In the genomic region with DNA sequence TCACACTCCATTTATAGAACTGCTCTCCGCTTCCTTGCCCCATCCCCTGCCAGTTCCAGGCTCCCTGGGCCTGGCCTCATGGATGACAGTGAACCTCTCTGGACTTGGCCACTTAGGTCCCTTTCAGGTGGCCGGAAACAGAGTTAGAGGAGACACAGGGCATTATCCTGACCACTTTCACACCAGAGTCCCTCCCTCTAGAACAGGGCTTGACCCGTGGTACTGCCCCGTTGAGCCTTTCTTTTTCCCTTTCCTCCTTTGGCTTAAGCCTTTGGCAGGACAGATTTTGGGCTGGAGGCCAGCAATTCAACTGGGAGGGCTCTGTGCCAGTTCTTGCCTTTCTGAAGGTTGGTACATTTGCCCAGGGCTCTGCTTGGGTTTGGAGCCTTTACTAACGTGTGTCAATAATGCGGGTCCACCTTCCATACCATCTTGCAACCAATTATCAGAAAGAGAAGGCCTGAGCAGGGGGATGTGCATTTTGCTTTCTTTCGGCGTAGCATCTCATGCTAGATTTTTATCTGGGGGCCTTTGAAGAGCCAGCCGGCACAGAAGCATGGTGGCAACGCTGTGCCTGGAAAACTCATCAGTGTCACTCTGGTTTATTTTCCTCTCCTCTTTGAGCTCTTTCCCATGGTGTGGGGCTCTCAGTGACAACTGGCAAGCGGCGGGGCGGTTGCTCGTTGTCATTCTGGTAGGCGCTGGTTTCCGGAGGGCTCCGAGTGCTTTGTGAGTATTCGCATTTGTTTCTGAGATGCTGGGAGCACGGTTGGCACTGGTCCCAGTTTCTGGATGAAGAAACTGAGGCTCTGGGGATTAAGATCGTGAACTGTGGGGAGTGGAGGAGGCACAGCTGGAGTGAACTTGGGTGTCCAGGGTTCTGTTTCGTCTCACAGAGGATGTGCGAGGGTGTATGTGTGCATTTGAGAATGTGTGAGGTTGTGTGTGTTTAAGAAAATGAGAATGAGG, we compare ENCODE assay signal across 8 cellular contexts. TPM values are rescaled to one million over a fixed set of nuclear protein-coding genes. Genes with fewer than 3 reads are reported as not detected.
DNase-seq lines count a peak whose midpoint lies in the region; ATAC-seq and TF ChIP-seq lines count a peak whose summit lies in the region.

No MANE protein-coding gene starts in this region.

- no peaks in the 10 kb centered on the region for H3K9me3 Mint-ChIP-seq in activated T-cell treated with anti-CD3 and anti-CD28 coated beads, Interleukin-2, amount 50 U/mL, for 72 hours
- no peaks in the 10 kb centered on the region for H3K9me3 Mint-ChIP-seq in central memory CD8-positive, alpha-beta T cell
- H3K9me3 Mint-ChIP-seq in type B pancreatic cell = no peaks in the 10 kb centered on the region

- H3K4me1 ChIP-seq in lung (ENCODE audit: control insufficient read depth in 2 of 2, insufficient read depth in 2 of 2, low read length in 2 of 2) = peaks cover 12 to 48% of the 10 kb centered on the region in 2 donors

- no peak for DNase-seq in activated T-cell treated with anti-CD3 and anti-CD28 coated beads, Interleukin-2, amount 50 U/mL, for 72 hours
- DNase-seq in activated T-cell treated with anti-CD3 and anti-CD28 coated beads for 4 hours (no peak), lung (ENCODE audit: low spot score) (peak; percentile 86), type B pancreatic cell (ENCODE audit: extremely low spot score, unreplicated experiment) (no peak), T-helper 9 cell (no peak)
- DNase-seq in central memory CD8-positive, alpha-beta T cell (ENCODE audit: low spot score in 2 of 2) = no peak
- no peak for DNase-seq in stimulated activated CD4-positive, alpha-beta T cell treated with anti-CD3 and anti-CD28 coated beads, Interleukin-1b, Interleukin-23, amount 100 ng/mL, for 48 hours

- H3K4me3 Mint-ChIP-seq in activated T-cell treated with anti-CD3 and anti-CD28 coated beads, Interleukin-2, amount 50 U/mL, for 72 hours = peak overlapping the region; percentile 10 to 46
- H3K4me3 Mint-ChIP-seq in central memory CD8-positive, alpha-beta T cell = no peak overlapping the region
- peak overlapping the region; percentile 77 for H3K4me3 Mint-ChIP-seq in type B pancreatic cell

- no peak for TF ChIP-seq CTCF in lung (IDR thresholded peaks at IDR 0.05; ENCODE audit: control extremely low read depth, extremely low read depth)
- no peak for TF ChIP-seq CTCF in type B pancreatic cell (conservative IDR thresholded peaks at IDR 0.05)

- peaks cover 3 to 25% of the 10 kb centered on the region in 2 donors for H3K36me3 Mint-ChIP-seq in activated T-cell treated with anti-CD3 and anti-CD28 coated beads, Interleukin-2, amount 50 U/mL, for 72 hours (ENCODE audit: insufficient read depth in 2 of 2)
- peaks cover 10% of the 10 kb centered on the region for H3K36me3 Mint-ChIP-seq in central memory CD8-positive, alpha-beta T cell (ENCODE audit: insufficient read depth)
- peaks cover 13% of the 10 kb centered on the region for H3K36me3 Mint-ChIP-seq in type B pancreatic cell

- H3K9me3 ChIP-seq in lung (ENCODE audit: control insufficient read depth in 2 of 2, insufficient read depth in 1 of 2, low read length in 1 of 2) = peaks cover 0 to 1% of the 10 kb centered on the region in 2 donors

- H3K4me1 Mint-ChIP-seq in activated T-cell treated with anti-CD3 and anti-CD28 coated beads, Interleukin-2, amount 50 U/mL, for 72 hours (ENCODE audit: low read depth) = peaks cover 18% of the 10 kb centered on the region
- H3K4me1 Mint-ChIP-seq in central memory CD8-positive, alpha-beta T cell = peaks cover 5% of the 10 kb centered on the region
- peaks cover 54% of the 10 kb centered on the region for H3K4me1 Mint-ChIP-seq in type B pancreatic cell (ENCODE audit: unreplicated experiment)

- H3K27ac Mint-ChIP-seq in activated T-cell treated with anti-CD3 and anti-CD28 coated beads, Interleukin-2, amount 50 U/mL, for 72 hours = peak overlapping the region; percentile 56
- peak overlapping the region; percentile 77 for H3K27ac Mint-ChIP-seq in central memory CD8-positive, alpha-beta T cell (ENCODE audit: low read depth)
- peak overlapping the region; percentile 100 for H3K27ac Mint-ChIP-seq in type B pancreatic cell

- peak overlapping the region; percentile 61 to 87 for H3K27ac ChIP-seq in lung (ENCODE audit: low read depth in 1 of 2, low read length in 1 of 2)

- H3K27me3 ChIP-seq in lung (ENCODE audit: control insufficient read depth, insufficient read depth) = no peaks in the 10 kb centered on the region

- no peaks in the 10 kb centered on the region for H3K27me3 Mint-ChIP-seq in activated T-cell treated with anti-CD3 and anti-CD28 coated beads, Interleukin-2, amount 50 U/mL, for 72 hours (ENCODE audit: low read depth)
- H3K27me3 Mint-ChIP-seq in central memory CD8-positive, alpha-beta T cell = no peaks in the 10 kb centered on the region
- no peaks in the 10 kb centered on the region for H3K27me3 Mint-ChIP-seq in type B pancreatic cell

- H3K36me3 ChIP-seq in lung (ENCODE audit: control insufficient read depth in 2 of 2, insufficient read depth in 2 of 2, low read length in 2 of 2) = peaks cover 0 to 9% of the 10 kb centered on the region in 2 donors

- WGBS in lung, 2 donors = 61 to 75% methylated on average over 22 of the region's 22 CpGs

- H3K4me3 ChIP-seq in lung = no peak overlapping the region

- no peak for ATAC-seq in activated T-cell treated with anti-CD3 and anti-CD28 coated beads, Interleukin-2, amount 50 U/mL, for 72 hours (replicated peaks in 1 of 2)
- no peak for ATAC-seq in central memory CD8-positive, alpha-beta T cell (replicated peaks; ENCODE audit: extremely low read depth, poor library complexity, severe bottlenecking)
- no peak for ATAC-seq in lung (ENCODE audit: insufficient read depth, low FRiP score)
- no peak for ATAC-seq in HG03520 (IDR thresholded peaks at IDR 0.05; ENCODE audit: unreplicated experiment)

RNA-seq across cellular contexts. Expression of a gene that starts 23.0 kb away (rescaled TPM):
- total RNA-seq in activated T-cell treated with anti-CD3 and anti-CD28 coated beads, Interleukin-2, amount 50 U/mL, for 72 hours = 10 to 100 TPM; 74.7 to 84.0 TPM
- total RNA-seq in lung (10 to 100 TPM; 32.0 to 61.7 TPM), type B pancreatic cell (ENCODE audit: low replicate concordance) (55.6 and 103 TPM in 2 replicates)
- polyA plus RNA-seq in lung = 10 to 100 TPM; 20.8 to 29.4 TPM

RNA-seq across cellular contexts. Expression of a gene that starts 58.8 kb away (rescaled TPM):
- total RNA-seq in activated T-cell treated with anti-CD3 and anti-CD28 coated beads, Interleukin-2, amount 50 U/mL, for 72 hours = 10 to 100 TPM; 21.3 to 25.1 TPM
- total RNA-seq in lung (10 to 100 TPM in 1 of 2 donors, 1 to 10 TPM in 1; 9.1 to 19.7 TPM), type B pancreatic cell (ENCODE audit: low replicate concordance) (19.0 and 21.7 TPM in 2 replicates)
- 10 to 100 TPM; 12.3 to 16.2 TPM for polyA plus RNA-seq in lung

RNA-seq across cellular contexts. Expression of a gene that starts 59.0 kb away (rescaled TPM):
- total RNA-seq in activated T-cell treated with anti-CD3 and anti-CD28 coated beads, Interleukin-2, amount 50 U/mL, for 72 hours = 10 to 100 TPM; 81.4 to 82.7 TPM
- total RNA-seq in lung (10 to 100 TPM; 17.9 to 75.3 TPM), type B pancreatic cell (ENCODE audit: low replicate concordance) (53.9 and 66.1 TPM in 2 replicates)
- polyA plus RNA-seq in lung = 10 to 100 TPM; 43.6 to 60.2 TPM
